In the genomic region with DNA sequence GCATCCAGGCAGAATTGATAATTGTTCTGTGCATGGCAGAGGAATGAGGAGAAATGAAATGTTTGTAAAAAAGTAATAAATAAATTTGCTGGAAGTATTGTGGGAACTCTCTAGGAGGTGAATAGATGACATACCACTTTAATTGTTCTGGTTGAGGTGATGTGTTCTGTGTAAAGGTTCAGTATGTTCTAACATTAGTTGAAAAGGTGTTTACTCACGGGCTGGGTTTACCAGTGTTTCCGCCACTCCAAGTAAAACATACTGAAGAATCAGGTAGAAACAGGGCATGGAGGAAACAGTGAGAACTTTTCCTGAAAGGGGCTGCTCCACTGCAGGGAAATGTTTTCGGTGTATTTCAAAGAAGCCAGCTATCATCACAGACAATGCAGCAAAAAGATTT, we compare ENCODE assay signal across 11 cellular contexts. TPM values are rescaled to one million over a fixed set of nuclear protein-coding genes. Genes with fewer than 3 reads are reported as not detected.
"Had no signal": no experiment of that assay in that cellular context is flagged by ENCODE, and none has a peak within 500 bp of the region (broad histone marks: within the 10 kb centered on the region; RNA-seq: fewer than 3 reads in every experiment).

No MANE protein-coding gene starts in this region.

- ATAC-seq: HCT116, HepG2 had no signal

- H3K27ac Mint-ChIP-seq: HFFc6, IgD-negative memory B cell had no signal

- H3K4me3 Mint-ChIP-seq: HFFc6, IgD-negative memory B cell had no signal

- H2AFZ ChIP-seq: GM23248 had no signal

- H3K9me3 Mint-ChIP-seq: HFFc6 had no signal

- H3K27ac ChIP-seq: GM23248, HL-60 had no signal

- H3K4me1 ChIP-seq: HAP-1 had no signal

- DNase-seq: GM23248, GOT3, H7, HFFc6 had no signal

- H3K36me3 ChIP-seq: HAP-1 had no signal

- H3K9me3 ChIP-seq: HAP-1 had no signal

- H3K36me3 Mint-ChIP-seq: IgD-negative memory B cell had no signal

- H3K9ac ChIP-seq: GM23248 had no signal

- H3K4me3 ChIP-seq: GM23248, HAP-1 had no signal

- H3K27me3 Mint-ChIP-seq: IgD-negative memory B cell had no signal

- H3K4me1 Mint-ChIP-seq: IgD-negative memory B cell had no signal

RNA-seq across cellular contexts. Expression of a gene that starts 53.3 kb away (rescaled TPM):
- total RNA-seq: GM23248, H4, H7, HepG2, HFFc6, HT1080 had no signal
- polyA plus RNA-seq: GM23248, HepG2, IgD-negative memory B cell had no signal
